1 cellular context compared by ENCODE assay signal in the genomic region with DNA sequence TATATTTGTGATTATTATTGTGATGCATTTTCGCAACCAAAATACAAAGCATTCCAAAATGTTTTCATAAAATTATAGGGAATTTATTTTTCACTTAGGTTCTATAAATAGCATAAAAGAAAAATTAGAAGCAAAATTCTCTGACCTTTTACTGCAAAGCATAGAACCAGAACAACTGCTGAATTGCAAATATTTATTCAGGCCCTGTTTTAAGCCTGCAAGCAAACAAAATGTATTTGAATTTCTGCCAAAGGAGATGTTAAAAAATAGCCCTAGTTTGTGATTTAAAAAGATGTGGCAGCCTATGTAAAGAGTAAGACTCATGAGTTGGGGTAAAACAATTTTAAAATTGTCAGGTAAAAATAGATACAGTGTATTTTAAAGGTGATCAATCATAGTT.
TF ChIP-seq lines count a peak whose summit lies in the region.

No MANE protein-coding gene starts in this region.

TF ChIP-seq in HepG2, 621 proteins besides CTCF, POLR2A, EP300 and RAD21 (continued from another document and continues in another):
- TF ChIP-seq PAXIP1 (CRISPR knock-in tag; conservative IDR thresholded peaks at IDR 0.05), result peak; percentile 31; the same call in 1 of the 2 replicates
- TF ChIP-seq ZSCAN25 (CRISPR knock-in tag; IDR thresholded peaks at IDR 0.05), result no peak
- TF ChIP-seq NR2F6 (IDR thresholded peaks at IDR 0.05), result no peak
- 0 out of 2 replicates have a peak, but pooled peaks have one; percentile 15 for TF ChIP-seq NR2F6 (CRISPR knock-in tag; IDR thresholded peaks at IDR 0.05)
- no peak for TF ChIP-seq PCBP1 (IDR thresholded peaks at IDR 0.05; ENCODE audit: borderline replicate concordance, low read depth, low read length)
- no peak for TF ChIP-seq ZFP41 (CRISPR knock-in tag; IDR thresholded peaks at IDR 0.05; ENCODE audit: borderline replicate concordance)
- TF ChIP-seq GZF1 (CRISPR knock-in tag; IDR thresholded peaks at IDR 0.05), result no peak
- peak; percentile 33; the same call in 1 of the 2 replicates for TF ChIP-seq NCOA2 (CRISPR knock-in tag; IDR thresholded peaks at IDR 0.05)
- TF ChIP-seq ZNF598 (CRISPR knock-in tag; IDR thresholded peaks at IDR 0.05; ENCODE audit: borderline replicate concordance), result no peak
- TF ChIP-seq, protein P1, sequence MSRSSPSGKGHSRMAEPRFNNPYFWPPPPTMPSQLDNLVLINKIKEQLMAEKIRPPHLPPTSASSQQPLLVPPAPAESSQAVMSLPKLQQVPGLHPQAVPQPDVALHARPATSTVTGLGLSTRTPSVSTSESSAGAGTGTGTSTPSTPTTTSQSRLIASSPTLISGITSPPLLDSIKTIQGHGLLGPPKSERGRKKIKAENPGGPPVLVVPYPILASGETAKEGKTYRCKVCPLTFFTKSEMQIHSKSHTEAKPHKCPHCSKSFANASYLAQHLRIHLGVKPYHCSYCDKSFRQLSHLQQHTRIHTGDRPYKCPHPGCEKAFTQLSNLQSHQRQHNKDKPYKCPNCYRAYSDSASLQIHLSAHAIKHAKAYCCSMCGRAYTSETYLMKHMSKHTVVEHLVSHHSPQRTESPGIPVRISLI (CRISPR knock-in tag; IDR thresholded peaks at IDR 0.05; ENCODE audit: borderline replicate concordance), result no peak
- TF ChIP-seq GLI4 (CRISPR knock-in tag; IDR thresholded peaks at IDR 0.05; ENCODE audit: borderline replicate concordance), result no peak
- TF ChIP-seq ZMAT5 (CRISPR knock-in tag; IDR thresholded peaks at IDR 0.05; ENCODE audit: borderline replicate concordance, low read depth), result no peak
- TF ChIP-seq ZNF747 (CRISPR knock-in tag; IDR thresholded peaks at IDR 0.05; ENCODE audit: borderline replicate concordance), result no peak
- TF ChIP-seq E2F5 (CRISPR knock-in tag; conservative IDR thresholded peaks at IDR 0.05), result no peak
- TF ChIP-seq, protein P2, sequence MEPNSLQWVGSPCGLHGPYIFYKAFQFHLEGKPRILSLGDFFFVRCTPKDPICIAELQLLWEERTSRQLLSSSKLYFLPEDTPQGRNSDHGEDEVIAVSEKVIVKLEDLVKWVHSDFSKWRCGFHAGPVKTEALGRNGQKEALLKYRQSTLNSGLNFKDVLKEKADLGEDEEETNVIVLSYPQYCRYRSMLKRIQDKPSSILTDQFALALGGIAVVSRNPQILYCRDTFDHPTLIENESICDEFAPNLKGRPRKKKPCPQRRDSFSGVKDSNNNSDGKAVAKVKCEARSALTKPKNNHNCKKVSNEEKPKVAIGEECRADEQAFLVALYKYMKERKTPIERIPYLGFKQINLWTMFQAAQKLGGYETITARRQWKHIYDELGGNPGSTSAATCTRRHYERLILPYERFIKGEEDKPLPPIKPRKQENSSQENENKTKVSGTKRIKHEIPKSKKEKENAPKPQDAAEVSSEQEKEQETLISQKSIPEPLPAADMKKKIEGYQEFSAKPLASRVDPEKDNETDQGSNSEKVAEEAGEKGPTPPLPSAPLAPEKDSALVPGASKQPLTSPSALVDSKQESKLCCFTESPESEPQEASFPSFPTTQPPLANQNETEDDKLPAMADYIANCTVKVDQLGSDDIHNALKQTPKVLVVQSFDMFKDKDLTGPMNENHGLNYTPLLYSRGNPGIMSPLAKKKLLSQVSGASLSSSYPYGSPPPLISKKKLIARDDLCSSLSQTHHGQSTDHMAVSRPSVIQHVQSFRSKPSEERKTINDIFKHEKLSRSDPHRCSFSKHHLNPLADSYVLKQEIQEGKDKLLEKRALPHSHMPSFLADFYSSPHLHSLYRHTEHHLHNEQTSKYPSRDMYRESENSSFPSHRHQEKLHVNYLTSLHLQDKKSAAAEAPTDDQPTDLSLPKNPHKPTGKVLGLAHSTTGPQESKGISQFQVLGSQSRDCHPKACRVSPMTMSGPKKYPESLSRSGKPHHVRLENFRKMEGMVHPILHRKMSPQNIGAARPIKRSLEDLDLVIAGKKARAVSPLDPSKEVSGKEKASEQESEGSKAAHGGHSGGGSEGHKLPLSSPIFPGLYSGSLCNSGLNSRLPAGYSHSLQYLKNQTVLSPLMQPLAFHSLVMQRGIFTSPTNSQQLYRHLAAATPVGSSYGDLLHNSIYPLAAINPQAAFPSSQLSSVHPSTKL (CRISPR knock-in tag; IDR thresholded peaks at IDR 0.05), result peak; percentile 76
- no peak for TF ChIP-seq FUBP1 (CRISPR knock-in tag; IDR thresholded peaks at IDR 0.05; ENCODE audit: borderline replicate concordance)
- TF ChIP-seq, protein P3, sequence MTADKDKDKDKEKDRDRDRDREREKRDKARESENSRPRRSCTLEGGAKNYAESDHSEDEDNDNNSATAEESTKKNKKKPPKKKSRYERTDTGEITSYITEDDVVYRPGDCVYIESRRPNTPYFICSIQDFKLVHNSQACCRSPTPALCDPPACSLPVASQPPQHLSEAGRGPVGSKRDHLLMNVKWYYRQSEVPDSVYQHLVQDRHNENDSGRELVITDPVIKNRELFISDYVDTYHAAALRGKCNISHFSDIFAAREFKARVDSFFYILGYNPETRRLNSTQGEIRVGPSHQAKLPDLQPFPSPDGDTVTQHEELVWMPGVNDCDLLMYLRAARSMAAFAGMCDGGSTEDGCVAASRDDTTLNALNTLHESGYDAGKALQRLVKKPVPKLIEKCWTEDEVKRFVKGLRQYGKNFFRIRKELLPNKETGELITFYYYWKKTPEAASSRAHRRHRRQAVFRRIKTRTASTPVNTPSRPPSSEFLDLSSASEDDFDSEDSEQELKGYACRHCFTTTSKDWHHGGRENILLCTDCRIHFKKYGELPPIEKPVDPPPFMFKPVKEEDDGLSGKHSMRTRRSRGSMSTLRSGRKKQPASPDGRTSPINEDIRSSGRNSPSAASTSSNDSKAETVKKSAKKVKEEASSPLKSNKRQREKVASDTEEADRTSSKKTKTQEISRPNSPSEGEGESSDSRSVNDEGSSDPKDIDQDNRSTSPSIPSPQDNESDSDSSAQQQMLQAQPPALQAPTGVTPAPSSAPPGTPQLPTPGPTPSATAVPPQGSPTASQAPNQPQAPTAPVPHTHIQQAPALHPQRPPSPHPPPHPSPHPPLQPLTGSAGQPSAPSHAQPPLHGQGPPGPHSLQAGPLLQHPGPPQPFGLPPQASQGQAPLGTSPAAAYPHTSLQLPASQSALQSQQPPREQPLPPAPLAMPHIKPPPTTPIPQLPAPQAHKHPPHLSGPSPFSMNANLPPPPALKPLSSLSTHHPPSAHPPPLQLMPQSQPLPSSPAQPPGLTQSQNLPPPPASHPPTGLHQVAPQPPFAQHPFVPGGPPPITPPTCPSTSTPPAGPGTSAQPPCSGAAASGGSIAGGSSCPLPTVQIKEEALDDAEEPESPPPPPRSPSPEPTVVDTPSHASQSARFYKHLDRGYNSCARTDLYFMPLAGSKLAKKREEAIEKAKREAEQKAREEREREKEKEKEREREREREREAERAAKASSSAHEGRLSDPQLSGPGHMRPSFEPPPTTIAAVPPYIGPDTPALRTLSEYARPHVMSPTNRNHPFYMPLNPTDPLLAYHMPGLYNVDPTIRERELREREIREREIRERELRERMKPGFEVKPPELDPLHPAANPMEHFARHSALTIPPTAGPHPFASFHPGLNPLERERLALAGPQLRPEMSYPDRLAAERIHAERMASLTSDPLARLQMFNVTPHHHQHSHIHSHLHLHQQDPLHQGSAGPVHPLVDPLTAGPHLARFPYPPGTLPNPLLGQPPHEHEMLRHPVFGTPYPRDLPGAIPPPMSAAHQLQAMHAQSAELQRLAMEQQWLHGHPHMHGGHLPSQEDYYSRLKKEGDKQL (CRISPR knock-in tag; IDR thresholded peaks at IDR 0.05; ENCODE audit: low read depth), result 0 out of 2 replicates have a peak, but pooled peaks have one; percentile 45
- 0 out of 2 replicates have a peak, but pooled peaks have one; percentile 19 for TF ChIP-seq RXRB (CRISPR knock-in tag; IDR thresholded peaks at IDR 0.05; ENCODE audit: borderline replicate concordance)
- no peak for TF ChIP-seq ZNF34 (CRISPR knock-in tag; IDR thresholded peaks at IDR 0.05; ENCODE audit: borderline replicate concordance)
- TF ChIP-seq HNF4A (CRISPR knock-in tag; IDR thresholded peaks at IDR 0.05), result no peak
- no peak for TF ChIP-seq SSRP1 (CRISPR knock-in tag; IDR thresholded peaks at IDR 0.05)
- TF ChIP-seq RARA (CRISPR knock-in tag; IDR thresholded peaks at IDR 0.05), result peak; percentile 35; the same call in 1 of the 2 replicates
- no peak for TF ChIP-seq ZBTB4 (CRISPR knock-in tag; IDR thresholded peaks at IDR 0.05; ENCODE audit: borderline replicate concordance)
- TF ChIP-seq ZNF597 (CRISPR knock-in tag; IDR thresholded peaks at IDR 0.05), result no peak
- TF ChIP-seq MAFF (IDR thresholded peaks at IDR 0.05; ENCODE audit: low read depth, low read length), result peak; percentile 63
- no peak for TF ChIP-seq ZNF501 (CRISPR knock-in tag; IDR thresholded peaks at IDR 0.05)
